Comparison of ENCODE assay signal across 2 cellular contexts in genomic region chr1:192159034-192159433, GRCh38.
TF ChIP-seq lines count a peak whose summit lies in the region.

No MANE protein-coding gene starts in this region.

TF ChIP-seq in SK-N-SH, 30 proteins besides CTCF, POLR2A, EP300 and RAD21 (continued from another document):
- TF ChIP-seq USF1 (IDR thresholded peaks at IDR 0.05; ENCODE audit: borderline replicate concordance, low read depth) (no peak), TAF1 (IDR thresholded peaks at IDR 0.05; ENCODE audit: borderline replicate concordance, low read depth, low read length) (no peak), SMC3 (IDR thresholded peaks at IDR 0.05; ENCODE audit: low read depth, low read length) (no peak)
TF ChIP-seq in SK-N-SH: peak in this region for 0.

TF ChIP-seq in SK-N-SH treated with all-trans-retinoic acid at 6 μM for 48 hours, 23 proteins besides CTCF, POLR2A, EP300 and RAD21 (continued from another document):
- TF ChIP-seq CSRNP3 (CRISPR knock-in tag; IDR thresholded peaks at IDR 0.05) (no peak), GLIS3 (CRISPR knock-in tag; IDR thresholded peaks at IDR 0.05) (no peak), SNAI2 (CRISPR knock-in tag; IDR thresholded peaks at IDR 0.05) (no peak), TOX (CRISPR knock-in tag; IDR thresholded peaks at IDR 0.05; ENCODE audit: borderline replicate concordance) (no peak)
